ENCODE assay signal across 10 cellular contexts in genomic region chr2:149858916-149859634, GRCh38.
DNase-seq lines count a peak whose midpoint lies in the region; ATAC-seq and TF ChIP-seq lines count a peak whose summit lies in the region.
"Had no signal": no experiment of that assay in that cellular context is flagged by ENCODE, and none has a peak within 500 bp of the region (broad histone marks: within the 10 kb centered on the region; RNA-seq: fewer than 3 reads in every experiment).

No MANE protein-coding gene starts in this region.

- H4K91ac ChIP-seq in neuronal stem cell (ENCODE audit: low read depth, low read length, poor library complexity): no peak overlapping the region

- peaks cover 40% of the 10 kb centered on the region for H3K4me1 ChIP-seq in BLaER1
- no peaks in the 10 kb centered on the region for H3K4me1 ChIP-seq in duodenal mucosa (ENCODE audit: control insufficient read depth in 1 of 2, insufficient read depth in 2 of 2, low read length in 2 of 2)
- no peaks in the 10 kb centered on the region for H3K4me1 ChIP-seq in neuronal stem cell (ENCODE audit: control insufficient read depth in 2 of 2, insufficient read depth in 1 of 2, low read depth in 1 of 2, low read length in 2 of 2)

- H3K23ac ChIP-seq in neuronal stem cell (ENCODE audit: low read depth, low read length, poor library complexity): no peak overlapping the region

- H3K36me3 ChIP-seq in BLaER1 (no peaks in the 10 kb centered on the region), duodenal mucosa (ENCODE audit: control insufficient read depth in 1 of 2, insufficient read depth in 2 of 2, low read length in 2 of 2) (no peaks in the 10 kb centered on the region), neuronal stem cell (replicated peaks in 1 of 2; ENCODE audit: control insufficient read depth in 2 of 2, insufficient read depth in 2 of 2, low read length in 2 of 2) (no peaks in the 10 kb centered on the region)

- H3K79me1 ChIP-seq in neuronal stem cell (ENCODE audit: low read depth, low read length): no peaks in the 10 kb centered on the region

- H2BK120ac ChIP-seq in neuronal stem cell (ENCODE audit: low read depth, low read length): no peak overlapping the region

- H3K9me3 ChIP-seq in BLaER1 (peaks cover 13% of the 10 kb centered on the region), duodenal mucosa (ENCODE audit: control insufficient read depth in 1 of 2, low read length in 2 of 2) (no peaks in the 10 kb centered on the region), neuronal stem cell (replicated peaks in 1 of 2; ENCODE audit: control insufficient read depth in 2 of 2, insufficient read depth in 1 of 2, low read depth in 1 of 2, low read length in 2 of 2) (peaks cover 0 to 4% of the 10 kb centered on the region in 2 donors)

- H2BK15ac ChIP-seq in neuronal stem cell (ENCODE audit: low read length): no peak overlapping the region

- no peak overlapping the region for H2AK5ac ChIP-seq in neuronal stem cell (ENCODE audit: low read depth, low read length)

- no peak overlapping the region for H2BK5ac ChIP-seq in neuronal stem cell (ENCODE audit: low read length)

- DNase-seq in MV-4-11 (lab: John Stamatoyannopoulos, UW) (peak; percentile 98), neuronal stem cell (ENCODE audit: low spot score) (no peak), glutamatergic neuron (no peak)
- DNase-seq in activated CD8-positive, alpha-beta T cell treated with anti-CD3 and anti-CD28 coated beads for 36 hours: no peak
- DNase-seq: stimulated activated CD4-positive, alpha-beta T cell treated with anti-CD3 and anti-CD28 coated beads, Interleukin-15, amount 100 ng/mL, for 24 hours; T1000 had no signal

- H3K18ac ChIP-seq in neuronal stem cell (ENCODE audit: low read length): no peak overlapping the region

- H3K14ac ChIP-seq in neuronal stem cell (ENCODE audit: low read length): no peak overlapping the region

- peaks cover 3% of the 10 kb centered on the region for H3K36me3 Mint-ChIP-seq in glutamatergic neuron (ENCODE audit: unreplicated experiment)
- no peaks in the 10 kb centered on the region for H3K36me3 Mint-ChIP-seq in activated CD8-positive, alpha-beta T cell treated with anti-CD3 and anti-CD28 coated beads for 36 hours (ENCODE audit: low read depth)

- no peak overlapping the region for H3K9ac ChIP-seq in BLaER1
- H3K9ac ChIP-seq in duodenal mucosa (ENCODE audit: low read depth in 1 of 2, low read length in 2 of 2): no peak overlapping the region
- no peak overlapping the region for H3K9ac ChIP-seq in neuronal stem cell (ENCODE audit: low read depth, low read length, poor library complexity)

- no peaks in the 10 kb centered on the region for H3K9me3 Mint-ChIP-seq in glutamatergic neuron (ENCODE audit: unreplicated experiment)
- peaks cover 5% of the 10 kb centered on the region for H3K9me3 Mint-ChIP-seq in activated CD8-positive, alpha-beta T cell treated with anti-CD3 and anti-CD28 coated beads for 36 hours

- POLR2A ChIA-PET in activated CD8-positive, alpha-beta T cell treated with anti-CD3 and anti-CD28 coated beads for 36 hours (lab: Charles Lee): no interaction called here

- no peak overlapping the region for H3K4me3 Mint-ChIP-seq in glutamatergic neuron (ENCODE audit: unreplicated experiment)
- H3K4me3 Mint-ChIP-seq in activated CD8-positive, alpha-beta T cell treated with anti-CD3 and anti-CD28 coated beads for 36 hours: no peak overlapping the region

- H2BK12ac ChIP-seq in neuronal stem cell (ENCODE audit: low read length): no peak overlapping the region

- no peak overlapping the region for H3K27ac ChIP-seq in BLaER1
- peak overlapping the region; percentile 20 for H3K27ac ChIP-seq in duodenal mucosa (ENCODE audit: low read depth, low read length)
- H3K27ac ChIP-seq in neuronal stem cell (replicated peaks; ENCODE audit: low read length): no peak overlapping the region

- CTCF ChIA-PET in activated CD8-positive, alpha-beta T cell treated with anti-CD3 and anti-CD28 coated beads for 36 hours (lab: Charles Lee): no interaction called here

- peaks cover 7% of the 10 kb centered on the region for H3K4me1 Mint-ChIP-seq in glutamatergic neuron (ENCODE audit: low read depth, unreplicated experiment)
- H3K4me1 Mint-ChIP-seq in activated CD8-positive, alpha-beta T cell treated with anti-CD3 and anti-CD28 coated beads for 36 hours (ENCODE audit: low read depth): no peaks in the 10 kb centered on the region

- intact Hi-C loops in activated CD8-positive, alpha-beta T cell treated with anti-CD3 and anti-CD28 coated beads for 36 hours (cut with micrococcal nuclease): no loop called here

- no peak for ATAC-seq in GM21423 (IDR thresholded peaks at IDR 0.05; ENCODE audit: unreplicated experiment)
- ATAC-seq in GM18502 (IDR thresholded peaks at IDR 0.05; ENCODE audit: poor library complexity, unreplicated experiment): no peak
- no peak for ATAC-seq in activated CD8-positive, alpha-beta T cell treated with anti-CD3 and anti-CD28 coated beads for 36 hours

- no peak overlapping the region for H4K8ac ChIP-seq in neuronal stem cell (ENCODE audit: low read depth, low read length)

- WGBS in neuronal stem cell (ENCODE audit: extremely low coverage in 2 of 2, insufficient read length in 2 of 2, insufficient replicate concordance in 1 of 2), 2 donors: no CpG with 5 or more reads among the region's 6 CpGs

- no peaks in the 10 kb centered on the region for H4K20me1 ChIP-seq in BLaER1

- no peak overlapping the region for H3K4ac ChIP-seq in neuronal stem cell (ENCODE audit: low read length)

- peak overlapping the region; percentile 41 for H2AFZ ChIP-seq in neuronal stem cell (ENCODE audit: low read length)

- TF ChIP-seq CTCF in glutamatergic neuron (IDR thresholded peaks at IDR 0.05; ENCODE audit: partially characterized antibody, unreplicated experiment): no peak
- TF ChIP-seq CTCF in activated CD8-positive, alpha-beta T cell treated with anti-CD3 and anti-CD28 coated beads for 36 hours (IDR thresholded peaks at IDR 0.05): no peak

- no peak overlapping the region for H3K27ac Mint-ChIP-seq in glutamatergic neuron (ENCODE audit: unreplicated experiment)
- H3K27ac Mint-ChIP-seq in activated CD8-positive, alpha-beta T cell treated with anti-CD3 and anti-CD28 coated beads for 36 hours: no peak overlapping the region

- H3K4me2 ChIP-seq in BLaER1: peak overlapping the region; percentile 45
- H3K4me2 ChIP-seq in neuronal stem cell (ENCODE audit: insufficient read depth, low read length, poor library complexity, severe bottlenecking): no peak overlapping the region

- H3K4me3 ChIP-seq in BLaER1 (no peak overlapping the region), duodenal mucosa (ENCODE audit: low read depth in 1 of 2, low read length in 2 of 2) (no peak overlapping the region), neuronal stem cell (ENCODE audit: low read length in 2 of 2) (no peak overlapping the region)

- no peaks in the 10 kb centered on the region for H3K27me3 Mint-ChIP-seq in glutamatergic neuron (ENCODE audit: unreplicated experiment)
- H3K27me3 Mint-ChIP-seq in activated CD8-positive, alpha-beta T cell treated with anti-CD3 and anti-CD28 coated beads for 36 hours: no peaks in the 10 kb centered on the region

- H3K27me3 ChIP-seq in BLaER1 (no peaks in the 10 kb centered on the region), duodenal mucosa (ENCODE audit: control insufficient read depth in 1 of 2, insufficient read depth in 2 of 2, low read length in 2 of 2) (no peaks in the 10 kb centered on the region), neuronal stem cell (ENCODE audit: control insufficient read depth in 3 of 3, insufficient read depth in 3 of 3, low read depth in 1 of 3, low read length in 3 of 3) (no peaks in the 10 kb centered on the region)
